10 cellular contexts compared by ENCODE assay signal in genomic region chr6:10800810-10801209, GRCh38. TPM values are rescaled to one million over a fixed set of nuclear protein-coding genes. Genes with fewer than 3 reads are reported as not detected.
DNase-seq lines count a peak whose midpoint lies in the region; ATAC-seq, FAIRE-seq and TF ChIP-seq lines count a peak whose summit lies in the region.
"Had no signal": no experiment of that assay in that cellular context is flagged by ENCODE, and none has a peak within 500 bp of the region (broad histone marks: within the 10 kb centered on the region; RNA-seq: fewer than 3 reads in every experiment).

No MANE protein-coding gene starts in this region.

- DNase-seq in AG08396 (ENCODE audit: low spot score), result peak; percentile 47
- DNase-seq in HPDE6-E6E7 (ENCODE audit: extremely low spot score), result peak; percentile 60
- no peak for DNase-seq in K562 (ENCODE audit: extremely low read depth in 1 of 4, low spot score in 3 of 4)
- DNase-seq in kidney tubule cell (ENCODE audit: low spot score), result peak; percentile 33
- DNase-seq in NCI-H128 (lab: John Stamatoyannopoulos, UW; ENCODE audit: unreplicated experiment), result no peak
- DNase-seq in NCI-H1092 treated with DMSO at 0.1 percent for 48 hours (lab: John Stamatoyannopoulos, UW), result no peak
- DNase-seq in activated T-helper 1 cell treated with anti-CD3 and anti-CD28 coated beads, Interleukin-12 subunit alpha, Interleukin-12 subunit beta, Interleukin-2, Interleukin-4 antibody, amounts not matched to agents 30 ng/mL and 10 ng/mL and 1 ng/mL, durations not matched to agents 14 hours and 24 hours and 36 hours (ENCODE audit: low spot score), result no peak
- no peak for DNase-seq in RPMI8226

- H3K4me3 Mint-ChIP-seq in activated T-helper 1 cell treated with anti-CD3 and anti-CD28 coated beads, Interleukin-12 subunit alpha, Interleukin-12 subunit beta, Interleukin-2, Interleukin-4 antibody, amounts not matched to agents 30 ng/mL and 10 ng/mL and 1 ng/mL, durations not matched to agents 14 hours and 24 hours and 36 hours, result no peak overlapping the region
- H3K4me3 Mint-ChIP-seq: naive thymus-derived CD4-positive, alpha-beta T cell had no signal

- H3K27ac Mint-ChIP-seq in activated T-helper 1 cell treated with anti-CD3 and anti-CD28 coated beads, Interleukin-12 subunit alpha, Interleukin-12 subunit beta, Interleukin-2, Interleukin-4 antibody, amounts not matched to agents 30 ng/mL and 10 ng/mL and 1 ng/mL, durations not matched to agents 14 hours and 24 hours and 36 hours, result no peak overlapping the region
- H3K27ac Mint-ChIP-seq: naive thymus-derived CD4-positive, alpha-beta T cell had no signal

- no peak for TF ChIP-seq RAD21 in K562 (CRISPR knock-in tag; conservative IDR thresholded peaks at IDR 0.05 in 1 of 2, IDR thresholded peaks at IDR 0.05 in 1 of 2)

- no peak for TF ChIP-seq CTCF in K562 (IDR thresholded peaks at IDR 0.05 in 2 of 3, conservative IDR thresholded peaks at IDR 0.05 in 1 of 3; ENCODE audit: insufficient read depth in 2 of 3, low read depth in 1 of 3, low read length in 3 of 3)

- peak; percentile 24; the same call in 1 of the 3 replicates for ATAC-seq in K562

- in situ Hi-C loops in K562 (cut with MboI), result loop anchor here (5.0 kb wide), 2 partner anchors 99 to 324 kb away; no protein-coding TSS in a partner anchor

- no peaks in the 10 kb centered on the region for H3K4me1 Mint-ChIP-seq in activated T-helper 1 cell treated with anti-CD3 and anti-CD28 coated beads, Interleukin-12 subunit alpha, Interleukin-12 subunit beta, Interleukin-2, Interleukin-4 antibody, amounts not matched to agents 30 ng/mL and 10 ng/mL and 1 ng/mL, durations not matched to agents 14 hours and 24 hours and 36 hours (ENCODE audit: low read depth)

- no peaks in the 10 kb centered on the region for H3K27me3 ChIP-seq in K562 (ENCODE audit: control insufficient read depth in 2 of 2, insufficient read depth in 2 of 2, low read length in 2 of 2)
- H3K27me3 ChIP-seq: uterus had no signal

- no peak overlapping the region for H3K4me2 ChIP-seq in K562 (ENCODE audit: insufficient read depth, low read length)

- BruUV-seq in K562 (replicated peaks; lab: Mats Ljungman, UMichigan), result no TSS peak

- no peaks in the 10 kb centered on the region for H4K20me1 ChIP-seq in K562 (replicated peaks; ENCODE audit: control insufficient read depth, insufficient read depth, low read length)

- H2AFZ ChIP-seq in K562 (ENCODE audit: low read depth, low read length), result no peak overlapping the region

- 53% methylated on average over 3 of the region's 3 CpGs for WGBS in K562 (ENCODE audit: insufficient coverage, low coverage, missing lambda C conversion rate)

- H3K9me1 ChIP-seq in K562 (ENCODE audit: control insufficient read depth, insufficient read depth, low read length), result no peaks in the 10 kb centered on the region

- H3K4me1 ChIP-seq in K562 (replicated peaks in 1 of 2; ENCODE audit: control insufficient read depth in 2 of 2, insufficient read depth in 2 of 2, low read length in 2 of 2), result no peaks in the 10 kb centered on the region; a peak in 1 of 5 replicates
- H3K4me1 ChIP-seq: uterus had no signal

- no peak for TF ChIP-seq POLR2A in K562 (conservative IDR thresholded peaks at IDR 0.05)

- no peaks in the 10 kb centered on the region for H3K36me3 ChIP-seq in K562 (ENCODE audit: control insufficient read depth, insufficient read depth, low read length)
- H3K36me3 ChIP-seq: uterus had no signal

- no peak overlapping the region for H3K4me3 ChIP-seq in K562
- H3K4me3 ChIP-seq: uterus had no signal

- no peak for FAIRE-seq in K562 (lab: Jason Lieb, UNC)

- POLR2A ChIA-PET in K562 (lab: Yijun Ruan, JAX), result interaction anchor here (0.6 to 1.1 kb wide), 2 partner anchors 8 to 221 kb away, joined by 3 to 5 read pairs; no protein-coding TSS in a partner anchor

- intact Hi-C loops in K562 (cut with micrococcal nuclease), result loop anchor here (1.0 to 5.0 kb wide), 5 partner anchors 78 to 323 kb away; partner anchors contain the start of genes C6orf52, PAK1IP1 and TMEM14C
- intact Hi-C loops in activated T-helper 1 cell treated with anti-CD3 and anti-CD28 coated beads, Interleukin-12 subunit alpha, Interleukin-12 subunit beta, Interleukin-2, Interleukin-4 antibody, amounts not matched to agents 30 ng/mL and 10 ng/mL and 1 ng/mL, durations not matched to agents 14 hours and 24 hours and 36 hours (cut with micrococcal nuclease), result loop anchor here (1.0 kb wide), 5 partner anchors 42 to 323 kb away; partner anchors contain the start of gene TMEM14C

- TF ChIP-seq EP300 in K562 (IDR thresholded peaks at IDR 0.05; ENCODE audit: low read length), result no peak

- no peak overlapping the region for H3K27ac ChIP-seq in K562 (ENCODE audit: extremely low read depth, low read depth, low read length)
- H3K27ac ChIP-seq: uterus had no signal

- H3K27me3 Mint-ChIP-seq in activated T-helper 1 cell treated with anti-CD3 and anti-CD28 coated beads, Interleukin-12 subunit alpha, Interleukin-12 subunit beta, Interleukin-2, Interleukin-4 antibody, amounts not matched to agents 30 ng/mL and 10 ng/mL and 1 ng/mL, durations not matched to agents 14 hours and 24 hours and 36 hours (ENCODE audit: insufficient read depth), result no peaks in the 10 kb centered on the region
- H3K27me3 Mint-ChIP-seq: naive thymus-derived CD4-positive, alpha-beta T cell had no signal

- H3K79me2 ChIP-seq in K562 (ENCODE audit: control insufficient read depth, insufficient read depth, low read length), result no peaks in the 10 kb centered on the region

- peaks cover 2% of the 10 kb centered on the region for H3K36me3 Mint-ChIP-seq in activated T-helper 1 cell treated with anti-CD3 and anti-CD28 coated beads, Interleukin-12 subunit alpha, Interleukin-12 subunit beta, Interleukin-2, Interleukin-4 antibody, amounts not matched to agents 30 ng/mL and 10 ng/mL and 1 ng/mL, durations not matched to agents 14 hours and 24 hours and 36 hours (ENCODE audit: low read depth)

- H3K9ac ChIP-seq in K562 (ENCODE audit: insufficient read depth in 1 of 2, low read depth in 2 of 2, low read length in 2 of 2), result no peak overlapping the region

- no peaks in the 10 kb centered on the region for H3K9me3 Mint-ChIP-seq in activated T-helper 1 cell treated with anti-CD3 and anti-CD28 coated beads, Interleukin-12 subunit alpha, Interleukin-12 subunit beta, Interleukin-2, Interleukin-4 antibody, amounts not matched to agents 30 ng/mL and 10 ng/mL and 1 ng/mL, durations not matched to agents 14 hours and 24 hours and 36 hours
- H3K9me3 Mint-ChIP-seq: naive thymus-derived CD4-positive, alpha-beta T cell had no signal

- CTCF ChIA-PET in K562 (lab: Yijun Ruan, JAX; ENCODE audit: low intra/inter-chr PET ratio), result interaction anchor here (0.6 to 2.4 kb wide), 5 partner anchors 45 to 695 kb away, joined by 3 to 28 read pairs (median 4); no protein-coding TSS in a partner anchor

- H3K9me3 ChIP-seq in K562 (replicated peaks; ENCODE audit: control insufficient read depth, insufficient read depth, low read depth, low read length), result no peaks in the 10 kb centered on the region
- H3K9me3 ChIP-seq: uterus had no signal

TF ChIP-seq in K562, 482 proteins besides CTCF, POLR2A, EP300 and RAD21 (continues in another document):
- TF ChIP-seq HNRNPK (IDR thresholded peaks at IDR 0.05; ENCODE audit: low read depth, low read length, poor library complexity, severe bottlenecking), result no peak

RNA-seq across cellular contexts. Expression of gene MAK, which starts 37.5 kb away (rescaled TPM):
- total RNA-seq in K562 (2011; cell fraction: chromatin; rRNA removed; ENCODE audit: low replicate concordance), result 0.51 and 1.5 TPM in 2 replicates
- 0.17 and 0.26 TPM in 2 replicates for total RNA-seq in K562 (2011; cell fraction: nucleolus; rRNA removed)
- total RNA-seq in K562 (2011; cell fraction: nucleoplasm; rRNA removed), result 0.31 and 0.59 TPM in 2 replicates
- total RNA-seq in K562 (2014; rRNA removed) (0.41 TPM in 2 replicates), K562 (2014; rRNA removed; fragmentation: Illumina TruSeq; extraction: Trizol) (0.55 and 0.67 TPM in 2 replicates), K562 (2015; rRNA removed; fragmentation: Illumina TruSeq; extraction: Trizol) (0.41 and 0.51 TPM in 2 replicates), K562 (2021) (0.54 and 0.64 TPM in 2 replicates)
- polyA plus RNA-seq in K562 (2011; rRNA removed) (0.18 and 0.31 TPM in 2 replicates), K562 (2014; fragmentation: Illumina TruSeq; extraction: Trizol) (0.55 and 0.58 TPM in 2 replicates), K562 (2014; fragmentation: Nextera tagmentation; extraction: Ambion mirVana) (1 to 10 TPM in 1 of 2 experiments, under 1 TPM in 1; 0.53 to 1.1 TPM), K562 (2014; rRNA removed) (0.25 and 0.43 TPM in 2 replicates)
- 0.10 TPM in 1 of 2 replicates, not detected in the other for polyA plus RNA-seq in K562 (2011; cell fraction: cytosol; rRNA removed)
- polyA plus RNA-seq in K562 (2011; cell fraction: nucleus; rRNA removed), result 0.14 and 0.18 TPM in 2 replicates
- polyA plus RNA-seq in K562 (2012), result 0.43 and 0.50 TPM in 2 replicates
- polyA minus RNA-seq in K562 (2011; rRNA and poly(A)+ RNA removed), result 0.15 and 0.42 TPM in 2 replicates
- polyA minus RNA-seq in K562 (2011; cell fraction: cytosol; rRNA and poly(A)+ RNA removed), result 0.27 and 0.38 TPM in 2 replicates
- 0.22 and 0.27 TPM in 2 replicates for polyA minus RNA-seq in K562 (2011; cell fraction: nucleus; rRNA and poly(A)+ RNA removed)
- 0.67 and 0.73 TPM in 2 replicates for total RNA-seq in activated T-helper 1 cell treated with anti-CD3 and anti-CD28 coated beads, Interleukin-12 subunit alpha, Interleukin-12 subunit beta, Interleukin-2, Interleukin-4 antibody, amounts not matched to agents 30 ng/mL and 10 ng/mL and 1 ng/mL, durations not matched to agents 14 hours and 24 hours and 36 hours

RNA-seq across cellular contexts. Expression of gene TMEM14B, which starts 53.2 kb away (rescaled TPM):
- total RNA-seq in K562 (2011; cell fraction: chromatin; rRNA removed; ENCODE audit: low replicate concordance), result 120 and 171 TPM in 2 replicates
- 123 and 128 TPM in 2 replicates for total RNA-seq in K562 (2011; cell fraction: nucleolus; rRNA removed)
- 191 and 263 TPM in 2 replicates for total RNA-seq in K562 (2011; cell fraction: nucleoplasm; rRNA removed)
- total RNA-seq in K562 (2014; rRNA removed) (149 and 174 TPM in 2 replicates), K562 (2014; rRNA removed; fragmentation: Illumina TruSeq; extraction: Trizol) (263 and 285 TPM in 2 replicates), K562 (2015; rRNA removed; fragmentation: Illumina TruSeq; extraction: Trizol) (181 and 217 TPM in 2 replicates), K562 (2021) (211 and 214 TPM in 2 replicates)
- polyA plus RNA-seq in K562 (2011; rRNA removed) (247 and 349 TPM in 2 replicates), K562 (2014; fragmentation: Illumina TruSeq; extraction: Trizol) (198 and 252 TPM in 2 replicates), K562 (2014; fragmentation: Nextera tagmentation; extraction: Ambion mirVana) (100 to 1,000 TPM; 777 to 862 TPM), K562 (2014; rRNA removed) (271 and 298 TPM in 2 replicates)
- 133 and 189 TPM in 2 replicates for polyA plus RNA-seq in K562 (2011; cell fraction: cytosol; rRNA removed)
- 63.2 and 95.0 TPM in 2 replicates for polyA plus RNA-seq in K562 (2011; cell fraction: nucleus; rRNA removed)
- 154 and 229 TPM in 2 replicates for polyA plus RNA-seq in K562 (2012)
- 116 and 118 TPM in 2 replicates for polyA minus RNA-seq in K562 (2011; rRNA and poly(A)+ RNA removed)
- polyA minus RNA-seq in K562 (2011; cell fraction: cytosol; rRNA and poly(A)+ RNA removed), result 39.9 and 48.1 TPM in 2 replicates
- 44.7 and 82.3 TPM in 2 replicates for polyA minus RNA-seq in K562 (2011; cell fraction: nucleus; rRNA and poly(A)+ RNA removed)
- total RNA-seq in activated T-helper 1 cell treated with anti-CD3 and anti-CD28 coated beads, Interleukin-12 subunit alpha, Interleukin-12 subunit beta, Interleukin-2, Interleukin-4 antibody, amounts not matched to agents 30 ng/mL and 10 ng/mL and 1 ng/mL, durations not matched to agents 14 hours and 24 hours and 36 hours, result 82.1 and 83.7 TPM in 2 replicates

Comparison
In these comparisons a context has a peak if more than half of its experiments do, and no peak if none do; other contexts are left out.
1. DNase-seq: peak in AG08396 (single experiment), HPDE6-E6E7 (single experiment) and kidney tubule cell (single experiment); none in K562 (0 of 4), NCI-H128 (single experiment), NCI-H1092 treated with DMSO at 0.1 percent for 48 hours (single experiment), activated T-helper 1 cell treated with anti-CD3 and anti-CD28 coated beads, Interleukin-12 subunit alpha, Interleukin-12 subunit beta, Interleukin-2, Interleukin-4 antibody, amounts not matched to agents 30 ng/mL and 10 ng/mL and 1 ng/mL, durations not matched to agents 14 hours and 24 hours and 36 hours (single experiment) and RPMI8226 (single experiment).